Comparison of ENCODE assay signal across 25 cellular contexts in the genomic region with DNA sequence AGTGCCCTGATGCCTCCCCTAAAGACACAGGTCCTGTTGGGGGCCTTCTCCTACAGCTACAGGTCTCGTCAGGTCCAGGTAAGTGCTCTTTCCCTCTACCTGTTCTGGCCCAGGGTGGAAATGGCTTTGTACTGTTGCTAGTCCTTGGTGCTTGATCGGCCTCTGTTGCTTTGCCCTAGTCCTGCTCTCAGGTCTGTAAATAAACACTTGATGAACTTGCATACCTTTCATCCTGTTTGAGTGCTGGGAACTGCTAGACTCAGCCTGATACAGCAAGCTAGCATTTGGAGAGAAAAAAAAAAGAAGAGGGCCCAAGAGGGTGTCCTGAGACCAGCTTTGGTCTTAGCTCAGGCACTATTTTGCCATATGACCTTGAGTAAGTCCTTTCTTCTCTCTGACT.
"Had no signal": no experiment of that assay in that cellular context is flagged by ENCODE, and none has a peak within 500 bp of the region (broad histone marks: within the 10 kb centered on the region; RNA-seq: fewer than 3 reads in every experiment).

No MANE protein-coding gene starts in this region.

- H3K4me3 Mint-ChIP-seq: activated B cell treated with CpG ODN at 0.5 μM for 24 hours; activated naive CD8-positive, alpha-beta T cell; activated T-cell treated with anti-CD3 and anti-CD28 coated beads, Interleukin-2, amount 50 U/mL, for 4 hours; central memory CD8-positive, alpha-beta T cell; effector memory CD8-positive, alpha-beta T cell; nephron; stimulated activated naive CD8-positive, alpha-beta T cell treated with anti-CD3 and anti-CD28 coated beads, Interleukin-15, amount 100 ng/mL, for 72 hours; type B pancreatic cell had no signal

- H3K9me3 Mint-ChIP-seq: type B pancreatic cell had no signal

- H3K27ac Mint-ChIP-seq: activated B cell treated with CpG ODN at 0.5 μM for 24 hours; activated naive CD8-positive, alpha-beta T cell; activated T-helper 2 cell treated with anti-CD3 and anti-CD28 coated beads, Interferon-gamma antibody, Interleukin-2, Interleukin-4, amounts not matched to agents 10 μg/mL and 5 μg/mL and 100 μg/mL, durations not matched to agents 14 hours and 24 hours and 36 hours; effector memory CD8-positive, alpha-beta T cell; nephron; stimulated activated naive CD8-positive, alpha-beta T cell treated with anti-CD3 and anti-CD28 coated beads, Interleukin-15, amount 100 ng/mL, for 72 hours; type B pancreatic cell had no signal

- H3K27me3 ChIP-seq: adrenal gland, ascending aorta, brain microvascular endothelial cell, dorsolateral prefrontal cortex, esophagus muscularis mucosa, gastrocnemius medialis, suprapubic skin had no signal

- H3K4me1 Mint-ChIP-seq: central memory CD8-positive, alpha-beta T cell; nephron had no signal

- H3K4me3 ChIP-seq: adrenal gland, ascending aorta, dorsolateral prefrontal cortex, esophagus muscularis mucosa, gastrocnemius medialis, suprapubic skin had no signal

- H3K4me1 ChIP-seq: adrenal gland, ascending aorta, esophagus muscularis mucosa, gastrocnemius medialis, parathyroid adenoma, suprapubic skin had no signal

- H3K9me3 ChIP-seq: adrenal gland, ascending aorta, gastrocnemius medialis, suprapubic skin had no signal

- ATAC-seq: activated T-cell treated with anti-CD3 and anti-CD28 coated beads, Interleukin-2, amount 50 U/mL, for 4 hours; effector memory CD8-positive, alpha-beta T cell; gastrocnemius medialis; right cardiac atrium; stimulated activated naive CD8-positive, alpha-beta T cell treated with anti-CD3 and anti-CD28 coated beads, Interleukin-15, amount 100 ng/mL, for 72 hours had no signal

- DNase-seq: activated B cell treated with CpG ODN at 0.5 μM for 24 hours; activated CD4-positive, alpha-beta T cell treated with anti-CD3 and anti-CD28 coated beads for 4 hours; activated CD4-positive, alpha-beta T cell treated with anti-CD3 and anti-CD28 coated beads, Interleukin-2, amount 50 U/mL, for 48 hours; activated CD8-positive, alpha-beta memory T cell treated with anti-CD3 and anti-CD28 coated beads, Interleukin-2, amount 50 U/mL, for 48 hours; activated naive CD4-positive, alpha-beta T cell; activated T-cell treated with anti-CD3 and anti-CD28 coated beads, Interleukin-2, amount 50 U/mL, for 4 hours; adrenal gland; brain microvascular endothelial cell; dorsolateral prefrontal cortex; effector memory CD8-positive, alpha-beta T cell; gastrocnemius medialis; mammary epithelial cell; right cardiac atrium; stimulated activated CD4-positive, alpha-beta T cell treated with anti-CD3 and anti-CD28 coated beads, Interleukin-12 subunit alpha, Interleukin-12 subunit beta, amount 100 ng/mL, for 4 hours; stimulated activated naive CD8-positive, alpha-beta T cell treated with anti-CD3 and anti-CD28 coated beads, Interleukin-15, amount 100 ng/mL, for 72 hours; T-helper 9 cell had no signal

- H3K9ac ChIP-seq: parathyroid adenoma had no signal

- H3K36me3 ChIP-seq: adrenal gland, ascending aorta, brain microvascular endothelial cell, esophagus muscularis mucosa, gastrocnemius medialis, suprapubic skin had no signal

- H3K36me3 Mint-ChIP-seq: type B pancreatic cell had no signal

- H3K27ac ChIP-seq: adrenal gland, ascending aorta, brain microvascular endothelial cell, dorsolateral prefrontal cortex, esophagus muscularis mucosa, gastrocnemius medialis, parathyroid adenoma, suprapubic skin had no signal
